Comparison of ENCODE assay signal across 16 cellular contexts in the genomic region with DNA sequence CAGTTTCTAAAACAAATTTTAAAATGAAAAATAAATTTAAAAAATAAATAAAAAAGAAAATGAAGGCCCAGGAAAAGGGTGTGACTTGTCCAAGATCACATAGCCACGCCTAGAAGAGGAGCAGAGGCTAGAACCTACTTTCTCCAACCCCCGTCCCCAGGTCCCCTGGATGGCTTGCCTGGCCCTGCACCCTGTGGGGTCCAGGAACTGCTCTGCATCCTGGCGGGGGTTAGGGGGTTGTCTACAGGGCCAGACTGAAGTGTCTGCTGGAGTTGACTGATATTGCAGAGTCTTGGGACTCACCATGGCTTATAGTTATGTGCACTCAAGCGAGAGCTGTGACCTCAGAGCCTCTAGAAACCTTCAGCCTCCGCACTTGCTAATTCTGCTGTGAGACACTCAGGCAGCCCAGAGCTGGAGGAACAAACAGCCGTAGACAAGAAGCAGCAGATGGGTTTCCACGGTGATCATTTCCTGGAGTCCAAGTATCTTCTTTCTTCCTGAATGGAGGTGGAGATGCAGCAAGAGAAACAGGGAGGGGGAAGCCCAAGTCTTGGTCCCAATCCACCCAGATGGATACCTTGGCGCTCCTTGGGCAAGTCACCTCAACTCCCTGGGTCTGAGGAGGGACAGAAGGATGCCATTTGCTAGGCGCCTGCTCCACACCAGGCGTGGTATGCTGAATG. TPM values are rescaled to one million over a fixed set of nuclear protein-coding genes. Genes with fewer than 3 reads are reported as not detected.
DNase-seq lines count a peak whose midpoint lies in the region; ATAC-seq and TF ChIP-seq lines count a peak whose summit lies in the region.
"Had no signal": no experiment of that assay in that cellular context is flagged by ENCODE, and none has a peak within 500 bp of the region (broad histone marks: within the 10 kb centered on the region; RNA-seq: fewer than 3 reads in every experiment).

No MANE protein-coding gene starts in this region.

- no peaks in the 10 kb centered on the region for H3K36me3 Mint-ChIP-seq in natural killer cell
- H3K36me3 Mint-ChIP-seq: activated naive CD8-positive, alpha-beta T cell treated with anti-CD3 and anti-CD28 coated beads for 36 hours had no signal

- DNase-seq in right cardiac atrium (peak in 2 of 3 donors; percentile 18 to 24), cardiac septum (ENCODE audit: low spot score) (no peak), NCI-H524 treated with DMSO at 0.1 percent for 48 hours (lab: John Stamatoyannopoulos, UW) (peak; percentile 50), dorsolateral prefrontal cortex (peak in 4 of 10 donors; percentile 58 to 76 (median 71)), DMS153 (lab: John Stamatoyannopoulos, UW) (no peak), NCI-H1092 (lab: John Stamatoyannopoulos, UW) (no peak), natural killer cell (no peak)
- DNase-seq: EL, foreskin fibroblast, kidney glomerular epithelial cell, NCI-H1105 treated with DMSO at 0.1 percent for 48 hours, PC-3, T1000 had no signal

- H3K9me3 Mint-ChIP-seq in natural killer cell, result no peaks in the 10 kb centered on the region
- H3K9me3 Mint-ChIP-seq: activated naive CD8-positive, alpha-beta T cell treated with anti-CD3 and anti-CD28 coated beads for 36 hours had no signal

- H3K27ac Mint-ChIP-seq in natural killer cell, result no peak overlapping the region
- H3K27ac Mint-ChIP-seq: activated naive CD8-positive, alpha-beta T cell treated with anti-CD3 and anti-CD28 coated beads for 36 hours had no signal

- H3K4me3 ChIP-seq in right cardiac atrium (ENCODE audit: low read length), result no peak overlapping the region
- no peak overlapping the region for H3K4me3 ChIP-seq in dorsolateral prefrontal cortex
- no peak overlapping the region for H3K4me3 ChIP-seq in thymus (ENCODE audit: low read length)

- H3K36me3 ChIP-seq in thymus (ENCODE audit: control insufficient read depth, insufficient read depth), result no peaks in the 10 kb centered on the region

- H3K4me1 ChIP-seq in right cardiac atrium (ENCODE audit: control insufficient read depth, insufficient read depth, low read length), result peaks cover 10% of the 10 kb centered on the region
- peaks cover 23% of the 10 kb centered on the region for H3K4me1 ChIP-seq in thymus (ENCODE audit: control insufficient read depth, insufficient read depth, low read length)

- H3K27me3 ChIP-seq in right cardiac atrium (ENCODE audit: control insufficient read depth, insufficient read depth) (no peaks in the 10 kb centered on the region), dorsolateral prefrontal cortex (no peaks in the 10 kb centered on the region), thymus (ENCODE audit: control insufficient read depth, insufficient read depth) (no peaks in the 10 kb centered on the region)

- no peaks in the 10 kb centered on the region for H3K9me3 ChIP-seq in right cardiac atrium (ENCODE audit: control insufficient read depth, low read length)
- H3K9me3 ChIP-seq in thymus (ENCODE audit: control insufficient read depth), result no peaks in the 10 kb centered on the region

- 78% methylated on average over 10 of the region's 10 CpGs for WGBS in right cardiac atrium
- 65% methylated on average over 10 of the region's 10 CpGs for WGBS in thymus

- intact Hi-C loops in right cardiac atrium (cut with DNase I) (no loop called here), cardiac septum (cut with DNase I) (no loop called here), dorsolateral prefrontal cortex (cut with DNase I) (no loop called here), natural killer cell (cut with micrococcal nuclease) (no loop called here)

- H3K4me3 Mint-ChIP-seq in natural killer cell, result no peak overlapping the region
- H3K4me3 Mint-ChIP-seq: activated naive CD8-positive, alpha-beta T cell treated with anti-CD3 and anti-CD28 coated beads for 36 hours had no signal

- H3K27me3 Mint-ChIP-seq in natural killer cell (ENCODE audit: low read depth in 2 of 2), result peaks cover 0 to 10% of the 10 kb centered on the region in 2 donors

- peaks cover 5 to 8% of the 10 kb centered on the region in 2 donors for H3K4me1 Mint-ChIP-seq in natural killer cell

- no peak overlapping the region for H3K27ac ChIP-seq in right cardiac atrium (ENCODE audit: low read length)
- peak overlapping the region in 57 of 59 donors; percentile 13 to 93 (median 75) for H3K27ac ChIP-seq in dorsolateral prefrontal cortex
- peak overlapping the region; percentile 89 for H3K27ac ChIP-seq in thymus (ENCODE audit: low read depth)

- ATAC-seq in right cardiac atrium (no peak), natural killer cell (no peak)
- ATAC-seq: PC-3 had no signal

- TF ChIP-seq CTCF in dorsolateral prefrontal cortex (IDR thresholded peaks at IDR 0.05 in 54 of 56, conservative IDR thresholded peaks at IDR 0.05 in 2 of 56; ENCODE audit: low read depth in 1 of 56, partially characterized antibody in 56 of 56) (no peak), natural killer cell (IDR thresholded peaks at IDR 0.05) (no peak)

RNA-seq across cellular contexts. Expression of a gene that starts 5.2 kb away (rescaled TPM):
- total RNA-seq in right cardiac atrium (1 to 10 TPM in 3 of 4 donors, under 1 TPM in 1; 0.78 to 4.3 (median 2.7) TPM), cardiac septum (9.2 TPM), dorsolateral prefrontal cortex (10 to 100 TPM; 17.0 to 82.6 (median 46.4) TPM), natural killer cell (not detected)
- polyA plus RNA-seq in right cardiac atrium (2.2 TPM), thymus (0.14 TPM)
- total RNA-seq: activated CD8-positive, alpha-beta memory T cell treated with anti-CD3 and anti-CD28 coated beads for 36 hours; activated naive CD8-positive, alpha-beta T cell treated with anti-CD3 and anti-CD28 coated beads for 36 hours had no signal

RNA-seq across cellular contexts. Expression of a gene that starts 18.5 kb away (rescaled TPM):
- total RNA-seq in right cardiac atrium, result 1 to 10 TPM; 3.9 to 5.6 (median 4.2) TPM
- polyA plus RNA-seq in right cardiac atrium, result 2.0 TPM
- total RNA-seq in cardiac septum, result 18.5 TPM
- 10 to 100 TPM in 38 of 120 experiments, 1 to 10 TPM in 82; 3.7 to 19.3 (median 8.5) TPM for total RNA-seq in dorsolateral prefrontal cortex
- polyA plus RNA-seq in thymus, result 28.2 TPM
- total RNA-seq in natural killer cell, result 10 to 100 TPM; 39.0 to 95.1 (median 68.6) TPM

RNA-seq across cellular contexts. Expression of a gene that starts 29.5 kb away (rescaled TPM):
- total RNA-seq in right cardiac atrium (under 1 TPM; 0.24 to 0.48 (median 0.41) TPM), cardiac septum (5.0 TPM), dorsolateral prefrontal cortex (1 to 10 TPM in 1 of 120 experiments, under 1 TPM in 8, not detected in 111; 0.15 to 1.7 (median 0.24) TPM), natural killer cell (not detected)
- polyA plus RNA-seq in right cardiac atrium (0.36 TPM), thymus (0.41 TPM)
- total RNA-seq: activated CD8-positive, alpha-beta memory T cell treated with anti-CD3 and anti-CD28 coated beads for 36 hours; activated naive CD8-positive, alpha-beta T cell treated with anti-CD3 and anti-CD28 coated beads for 36 hours had no signal

RNA-seq across cellular contexts. Expression of a gene that starts 51.0 kb away (rescaled TPM):
- total RNA-seq in right cardiac atrium (100 to 1,000 TPM; 121 to 194 (median 155) TPM), cardiac septum (123 TPM), dorsolateral prefrontal cortex (1 to 10 TPM in 2 of 120 experiments, under 1 TPM in 23, not detected in 95; 0.20 to 3.8 (median 0.47) TPM), natural killer cell (not detected)
- polyA plus RNA-seq in right cardiac atrium (184 TPM), thymus (1.0 TPM)
- total RNA-seq: activated CD8-positive, alpha-beta memory T cell treated with anti-CD3 and anti-CD28 coated beads for 36 hours; activated naive CD8-positive, alpha-beta T cell treated with anti-CD3 and anti-CD28 coated beads for 36 hours; PC-3 had no signal

Comparison
In these comparisons a context has a peak if more than half of its experiments do, and no peak if none do; other contexts are left out.
1. DNase-seq: peak in right cardiac atrium (2 of 3) and NCI-H524 treated with DMSO at 0.1 percent for 48 hours (single experiment); none in cardiac septum (single experiment), DMS153 (single experiment), NCI-H1092 (single experiment) and natural killer cell (single experiment).